Comparison of ENCODE assay signal across 13 cellular contexts in genomic region chr9:106287108-106287631, GRCh38.
A peak's percentile ranks its signal among the peaks of the same experiment; 100 is the strongest.
DNase-seq lines count a peak whose midpoint lies in the region; ATAC-seq and TF ChIP-seq lines count a peak whose summit lies in the region.
"Had no signal": no experiment of that assay in that cellular context is flagged by ENCODE, and none has a peak within 500 bp of the region (broad histone marks: within the 10 kb centered on the region; RNA-seq: fewer than 3 reads in every experiment).

No MANE protein-coding gene starts in this region.

- DNase-seq in ELR (ENCODE audit: low read depth) (peak; percentile 0), left cardiac atrium (peak; percentile 20), sciatic nerve (ENCODE audit: low spot score) (no peak), NOMO-1 (lab: John Stamatoyannopoulos, UW; ENCODE audit: unreplicated experiment in 2 of 2) (no peak)
- DNase-seq: CD8-positive, alpha-beta T cell; effector CD8-positive, alpha-beta T cell; kidney; NCI-H2171; stimulated activated CD4-positive, alpha-beta T cell treated with anti-CD3 and anti-CD28 coated beads, Interleukin-12 subunit alpha, Interleukin-12 subunit beta, amount 100 ng/mL, for 4 hours had no signal

- ATAC-seq in SK-N-SH treated with all-trans-retinoic acid at 6 μM for 48 hours (peak; percentile 79), left cardiac atrium (no peak), sciatic nerve (peak; percentile 74), GM21786 (IDR thresholded peaks at IDR 0.05; ENCODE audit: unreplicated experiment) (no peak), GM18907 (IDR thresholded peaks at IDR 0.05; ENCODE audit: unreplicated experiment) (no peak), HG03520 (IDR thresholded peaks at IDR 0.05; ENCODE audit: unreplicated experiment) (no peak)
- ATAC-seq: CD8-positive, alpha-beta T cell had no signal

- intact Hi-C loops in left cardiac atrium (cut with DNase I) (no loop called here), sciatic nerve (cut with DNase I) (no loop called here)

TF ChIP-seq in SK-N-SH treated with all-trans-retinoic acid at 6 μM for 48 hours, 23 proteins besides CTCF, POLR2A, EP300 and RAD21:
- TF ChIP-seq TSHZ2 (CRISPR knock-in tag; IDR thresholded peaks at IDR 0.05) (0 out of 2 replicates have a peak, but pooled peaks have one; percentile 12), ARNTL (CRISPR knock-in tag; IDR thresholded peaks at IDR 0.05; ENCODE audit: borderline replicate concordance, low read depth) (no peak), TOX (CRISPR knock-in tag; IDR thresholded peaks at IDR 0.05; ENCODE audit: borderline replicate concordance) (no peak), CREB5 (CRISPR knock-in tag; IDR thresholded peaks at IDR 0.05; ENCODE audit: low read depth) (no peak), PATZ1 (CRISPR knock-in tag; IDR thresholded peaks at IDR 0.05; ENCODE audit: borderline replicate concordance) (no peak), TCF4 (CRISPR knock-in tag; IDR thresholded peaks at IDR 0.05; ENCODE audit: borderline replicate concordance) (peak; percentile 77), ESRRG (CRISPR knock-in tag; IDR thresholded peaks at IDR 0.05) (no peak)

Comparison
In these comparisons a context has a peak if more than half of its experiments do, and no peak if none do; other contexts are left out.
1. DNase-seq: peak in ELR (single experiment) and left cardiac atrium (single experiment); none in sciatic nerve (single experiment) and NOMO-1 (0 of 2).
2. ATAC-seq: peak in SK-N-SH treated with all-trans-retinoic acid at 6 μM for 48 hours (single experiment) and sciatic nerve (single experiment); none in left cardiac atrium (0 of 2), GM21786 (single experiment), GM18907 (single experiment) and HG03520 (single experiment).